9 cellular contexts compared by ENCODE assay signal in the genomic region with DNA sequence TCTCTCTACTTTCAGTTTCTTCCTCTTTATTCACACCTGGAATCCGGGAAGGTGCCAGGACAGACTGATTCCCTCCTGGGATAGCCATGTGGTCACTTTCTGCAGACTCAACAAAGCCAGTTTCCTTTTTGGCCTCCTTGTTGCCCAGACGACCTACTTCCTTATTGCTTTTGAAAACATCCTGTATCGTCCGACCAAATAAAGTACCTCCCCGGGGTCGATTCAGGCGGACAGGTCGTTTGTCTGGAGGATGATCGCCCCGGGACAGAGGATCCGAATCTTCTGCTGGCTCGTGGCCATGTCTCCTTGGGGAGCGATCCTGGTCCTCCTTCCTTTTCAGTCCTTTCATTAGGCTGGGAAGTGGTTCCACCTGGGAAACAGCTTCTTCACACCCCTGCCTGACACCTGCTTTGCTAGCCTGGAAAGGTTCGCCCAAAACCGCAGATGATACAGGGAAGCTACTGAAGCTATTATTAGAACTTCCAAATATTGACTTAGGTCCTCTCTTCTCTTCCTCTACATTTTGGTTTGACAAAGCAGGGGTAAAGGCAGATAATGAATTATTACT. TPM values are rescaled to one million over a fixed set of nuclear protein-coding genes. Genes with fewer than 3 reads are reported as not detected.
A peak's percentile ranks its signal among the peaks of the same experiment; 100 is the strongest.
DNase-seq lines count a peak whose midpoint lies in the region; ATAC-seq and TF ChIP-seq lines count a peak whose summit lies in the region.
"Had no signal": no experiment of that assay in that cellular context is flagged by ENCODE, and none has a peak within 500 bp of the region (broad histone marks: within the 10 kb centered on the region; RNA-seq: fewer than 3 reads in every experiment).

No MANE protein-coding gene starts in this region.

- H3K27ac ChIP-seq in HUES64 (ENCODE audit: low read depth, low read length), result no peak overlapping the region

- H3K27me3 ChIP-seq in HUES64 (ENCODE audit: insufficient read depth, low read length), result no peaks in the 10 kb centered on the region

- TF ChIP-seq CTCF in CD14-positive monocyte (IDR thresholded peaks at IDR 0.05), result no peak
- no peak for TF ChIP-seq CTCF in mucosa of descending colon (IDR thresholded peaks at IDR 0.05)

- H3K9me3 Mint-ChIP-seq in CD14-positive monocyte, result peaks cover 0 to 3% (median 0%) of the 10 kb centered on the region in 7 donors
- no peaks in the 10 kb centered on the region for H3K9me3 Mint-ChIP-seq in activated T-helper 1 cell treated with anti-CD3 and anti-CD28 coated beads, Interleukin-12 subunit alpha, Interleukin-12 subunit beta, Interleukin-2, Interleukin-4 antibody, amounts not matched to agents 30 ng/mL and 10 ng/mL and 1 ng/mL, durations not matched to agents 14 hours and 24 hours and 36 hours

- intact Hi-C loops in CD14-positive monocyte (cut with micrococcal nuclease) (no loop called here), mucosa of descending colon (cut with DNase I, micrococcal nuclease) (no loop called here)
- intact Hi-C loops in activated T-helper 1 cell treated with anti-CD3 and anti-CD28 coated beads, Interleukin-12 subunit alpha, Interleukin-12 subunit beta, Interleukin-2, Interleukin-4 antibody, amounts not matched to agents 30 ng/mL and 10 ng/mL and 1 ng/mL, durations not matched to agents 14 hours and 24 hours and 36 hours (cut with micrococcal nuclease), result no loop called here

- H3K4me3 ChIP-seq in HUES64 (ENCODE audit: low read length) (peak overlapping the region; percentile 94), mucosa of descending colon (no peak overlapping the region)

- H3K27ac Mint-ChIP-seq in CD14-positive monocyte, result peak overlapping the region; percentile 10 to 89 (median 79)
- peak overlapping the region; percentile 87 for H3K27ac Mint-ChIP-seq in activated T-helper 1 cell treated with anti-CD3 and anti-CD28 coated beads, Interleukin-12 subunit alpha, Interleukin-12 subunit beta, Interleukin-2, Interleukin-4 antibody, amounts not matched to agents 30 ng/mL and 10 ng/mL and 1 ng/mL, durations not matched to agents 14 hours and 24 hours and 36 hours

- DNase-seq in CD14-positive monocyte (ENCODE audit: low spot score) (no peak), mucosa of descending colon (peak in 2 of 3 donors; percentile 51 to 55)
- no peak for DNase-seq in activated T-helper 1 cell treated with anti-CD3 and anti-CD28 coated beads, Interleukin-12 subunit alpha, Interleukin-12 subunit beta, Interleukin-2, Interleukin-4 antibody, amounts not matched to agents 30 ng/mL and 10 ng/mL and 1 ng/mL, durations not matched to agents 14 hours and 24 hours and 36 hours (ENCODE audit: low spot score)
- DNase-seq in stimulated activated CD4-positive, alpha-beta T cell treated with anti-CD3 and anti-CD28 coated beads, Interleukin-2, amount 100 ng/mL, for 24 hours, result no peak
- DNase-seq: stimulated activated CD4-positive, alpha-beta T cell treated with anti-CD3 and anti-CD28 coated beads, Interleukin-15, amount 100 ng/mL, for 24 hours had no signal

- peaks cover 0 to 2% (median 0%) of the 10 kb centered on the region in 3 donors for H3K27me3 Mint-ChIP-seq in CD14-positive monocyte (ENCODE audit: low read depth in 3 of 3)
- H3K27me3 Mint-ChIP-seq in activated T-helper 1 cell treated with anti-CD3 and anti-CD28 coated beads, Interleukin-12 subunit alpha, Interleukin-12 subunit beta, Interleukin-2, Interleukin-4 antibody, amounts not matched to agents 30 ng/mL and 10 ng/mL and 1 ng/mL, durations not matched to agents 14 hours and 24 hours and 36 hours (ENCODE audit: insufficient read depth), result no peaks in the 10 kb centered on the region

- H3K4me1 ChIP-seq in HUES64 (ENCODE audit: insufficient read depth, low read length) (peaks cover 29% of the 10 kb centered on the region), mucosa of descending colon (ENCODE audit: low read depth) (peaks cover 36% of the 10 kb centered on the region)

- H3K4me3 Mint-ChIP-seq in CD14-positive monocyte, result peak overlapping the region; percentile 31 to 81
- H3K4me3 Mint-ChIP-seq in activated T-helper 1 cell treated with anti-CD3 and anti-CD28 coated beads, Interleukin-12 subunit alpha, Interleukin-12 subunit beta, Interleukin-2, Interleukin-4 antibody, amounts not matched to agents 30 ng/mL and 10 ng/mL and 1 ng/mL, durations not matched to agents 14 hours and 24 hours and 36 hours, result peak overlapping the region; percentile 96

- H3K9ac ChIP-seq in HUES64 (ENCODE audit: low read depth, low read length), result 0 out of 2 replicates have a peak overlapping the region, but pooled peaks have one; percentile 21

- H3K9me3 ChIP-seq in HUES64 (ENCODE audit: insufficient read depth, low read depth, low read length) (no peaks in the 10 kb centered on the region), mucosa of descending colon (no peaks in the 10 kb centered on the region)

- peaks cover 46% of the 10 kb centered on the region for H3K4me1 Mint-ChIP-seq in CD14-positive monocyte
- H3K4me1 Mint-ChIP-seq in activated T-helper 1 cell treated with anti-CD3 and anti-CD28 coated beads, Interleukin-12 subunit alpha, Interleukin-12 subunit beta, Interleukin-2, Interleukin-4 antibody, amounts not matched to agents 30 ng/mL and 10 ng/mL and 1 ng/mL, durations not matched to agents 14 hours and 24 hours and 36 hours (ENCODE audit: low read depth), result peaks cover 36% of the 10 kb centered on the region

- peaks cover 51% of the 10 kb centered on the region for H3K36me3 ChIP-seq in HUES64 (ENCODE audit: insufficient read depth, low read length)
- H3K36me3 ChIP-seq in mucosa of descending colon (ENCODE audit: low read depth), result no peaks in the 10 kb centered on the region

- ATAC-seq in mucosa of descending colon (peak; percentile 38), GM18867 (IDR thresholded peaks at IDR 0.05; ENCODE audit: unreplicated experiment) (no peak), HG03095 (IDR thresholded peaks at IDR 0.05; ENCODE audit: unreplicated experiment) (no peak), HG02763 (IDR thresholded peaks at IDR 0.05; ENCODE audit: unreplicated experiment) (no peak)

- 94% methylated on average over 15 of the region's 15 CpGs for WGBS in HUES64

- H3K36me3 Mint-ChIP-seq in CD14-positive monocyte, result peaks cover 22 to 43% of the 10 kb centered on the region in 2 donors
- peaks cover 41% of the 10 kb centered on the region for H3K36me3 Mint-ChIP-seq in activated T-helper 1 cell treated with anti-CD3 and anti-CD28 coated beads, Interleukin-12 subunit alpha, Interleukin-12 subunit beta, Interleukin-2, Interleukin-4 antibody, amounts not matched to agents 30 ng/mL and 10 ng/mL and 1 ng/mL, durations not matched to agents 14 hours and 24 hours and 36 hours (ENCODE audit: low read depth)

RNA-seq across cellular contexts. Expression of a gene that starts 1.2 kb away (rescaled TPM):
- 10 to 100 TPM; 30.9 to 32.7 TPM for polyA plus RNA-seq in CD14-positive monocyte
- polyA plus RNA-seq in HUES64 (2013, experiment 1 of 2), result 73.6 TPM
- 62.8 TPM for polyA plus RNA-seq in HUES64 (2013, experiment 2 of 2)
- total RNA-seq in activated T-helper 1 cell treated with anti-CD3 and anti-CD28 coated beads, Interleukin-12 subunit alpha, Interleukin-12 subunit beta, Interleukin-2, Interleukin-4 antibody, amounts not matched to agents 30 ng/mL and 10 ng/mL and 1 ng/mL, durations not matched to agents 14 hours and 24 hours and 36 hours, result 131 and 137 TPM in 2 replicates
- total RNA-seq in mucosa of descending colon, result 100 to 1,000 TPM in 1 of 3 donors, 10 to 100 TPM in 2; 90.9 to 109 (median 98.1) TPM

RNA-seq across cellular contexts. Expression of a gene that starts 2.0 kb away (rescaled TPM):
- 1 to 10 TPM; 4.1 to 5.2 TPM for polyA plus RNA-seq in CD14-positive monocyte
- 32.6 TPM for polyA plus RNA-seq in HUES64 (2013, experiment 1 of 2)
- polyA plus RNA-seq in HUES64 (2013, experiment 2 of 2), result 33.0 TPM
- total RNA-seq in activated T-helper 1 cell treated with anti-CD3 and anti-CD28 coated beads, Interleukin-12 subunit alpha, Interleukin-12 subunit beta, Interleukin-2, Interleukin-4 antibody, amounts not matched to agents 30 ng/mL and 10 ng/mL and 1 ng/mL, durations not matched to agents 14 hours and 24 hours and 36 hours, result 16.7 and 17.6 TPM in 2 replicates
- 10 to 100 TPM; 10.5 to 20.8 (median 17.1) TPM for total RNA-seq in mucosa of descending colon

RNA-seq across cellular contexts. Expression of a gene that starts 39.5 kb away (rescaled TPM):
- polyA plus RNA-seq in CD14-positive monocyte, result under 1 TPM; 0.15 to 0.21 TPM
- polyA plus RNA-seq in HUES64 (2013, experiment 1 of 2), result 8.8 TPM
- 11.2 TPM for polyA plus RNA-seq in HUES64 (2013, experiment 2 of 2)
- 26.7 and 26.9 TPM in 2 replicates for total RNA-seq in activated T-helper 1 cell treated with anti-CD3 and anti-CD28 coated beads, Interleukin-12 subunit alpha, Interleukin-12 subunit beta, Interleukin-2, Interleukin-4 antibody, amounts not matched to agents 30 ng/mL and 10 ng/mL and 1 ng/mL, durations not matched to agents 14 hours and 24 hours and 36 hours
- 10 to 100 TPM in 1 of 3 donors, 1 to 10 TPM in 2; 5.5 to 11.9 (median 5.6) TPM for total RNA-seq in mucosa of descending colon

RNA-seq across cellular contexts. Expression of a gene that starts 39.8 kb away (rescaled TPM):
- 1 to 10 TPM; 4.2 to 5.1 TPM for polyA plus RNA-seq in CD14-positive monocyte
- 19.5 TPM for polyA plus RNA-seq in HUES64 (2013, experiment 1 of 2)
- 17.4 TPM for polyA plus RNA-seq in HUES64 (2013, experiment 2 of 2)
- total RNA-seq in activated T-helper 1 cell treated with anti-CD3 and anti-CD28 coated beads, Interleukin-12 subunit alpha, Interleukin-12 subunit beta, Interleukin-2, Interleukin-4 antibody, amounts not matched to agents 30 ng/mL and 10 ng/mL and 1 ng/mL, durations not matched to agents 14 hours and 24 hours and 36 hours, result 58.4 and 59.7 TPM in 2 replicates
- 10 to 100 TPM; 20.4 to 36.9 (median 26.1) TPM for total RNA-seq in mucosa of descending colon

RNA-seq across cellular contexts. Expression of a gene that starts 55.6 kb away (rescaled TPM):
- 1 to 10 TPM; 4.1 to 4.9 TPM for polyA plus RNA-seq in CD14-positive monocyte
- polyA plus RNA-seq in HUES64 (2013, experiment 1 of 2), result 76.3 TPM
- 76.4 TPM for polyA plus RNA-seq in HUES64 (2013, experiment 2 of 2)
- 15.8 and 17.0 TPM in 2 replicates for total RNA-seq in activated T-helper 1 cell treated with anti-CD3 and anti-CD28 coated beads, Interleukin-12 subunit alpha, Interleukin-12 subunit beta, Interleukin-2, Interleukin-4 antibody, amounts not matched to agents 30 ng/mL and 10 ng/mL and 1 ng/mL, durations not matched to agents 14 hours and 24 hours and 36 hours
- 10 to 100 TPM; 72.6 to 84.8 (median 81.1) TPM for total RNA-seq in mucosa of descending colon

Comparison
In these comparisons a context has a peak if more than half of its experiments do, and no peak if none do; other contexts are left out.
1. DNase-seq: peak in mucosa of descending colon (2 of 3); none in CD14-positive monocyte (single experiment), activated T-helper 1 cell treated with anti-CD3 and anti-CD28 coated beads, Interleukin-12 subunit alpha, Interleukin-12 subunit beta, Interleukin-2, Interleukin-4 antibody, amounts not matched to agents 30 ng/mL and 10 ng/mL and 1 ng/mL, durations not matched to agents 14 hours and 24 hours and 36 hours (single experiment) and stimulated activated CD4-positive, alpha-beta T cell treated with anti-CD3 and anti-CD28 coated beads, Interleukin-2, amount 100 ng/mL, for 24 hours (0 of 2).